12 cellular contexts compared by ENCODE assay signal in genomic region chr1:8024329-8024728, GRCh38. TPM values are rescaled to one million over a fixed set of nuclear protein-coding genes. Genes with fewer than 3 reads are reported as not detected.
A peak's percentile ranks its signal among the peaks of the same experiment; 100 is the strongest.
DNase-seq lines count a peak whose midpoint lies in the region; ATAC-seq, FAIRE-seq and TF ChIP-seq lines count a peak whose summit lies in the region.
"Had no signal": no experiment of that assay in that cellular context is flagged by ENCODE, and none has a peak within 500 bp of the region (broad histone marks: within the 10 kb centered on the region; RNA-seq: fewer than 3 reads in every experiment).

No MANE protein-coding gene starts in this region.

- H3K9me3 ChIP-seq in HCT116 (ENCODE audit: control insufficient read depth in 1 of 2, insufficient read depth in 1 of 2, low read depth in 1 of 2, low read length in 2 of 2) (no peaks in the 10 kb centered on the region), left lung (no peaks in the 10 kb centered on the region)
- H3K9me3 ChIP-seq: neutrophil had no signal

- TF ChIP-seq CTCF in HCT116 (IDR thresholded peaks at IDR 0.05 in 2 of 3, conservative IDR thresholded peaks at IDR 0.05 in 1 of 3; ENCODE audit: borderline replicate concordance in 1 of 3, insufficient read depth in 1 of 3, low read depth in 2 of 3, low read length in 2 of 3) (no peak), brain microvascular endothelial cell (IDR thresholded peaks at IDR 0.05; ENCODE audit: low read depth, low read length, missing control alignments) (no peak), left lung (IDR thresholded peaks at IDR 0.05) (no peak)

- H3K27me3 ChIP-seq in HCT116 (ENCODE audit: insufficient read depth, low read length) (no peaks in the 10 kb centered on the region), brain microvascular endothelial cell (replicated peaks) (no peaks in the 10 kb centered on the region), left lung (peaks cover 0 to 45% of the 10 kb centered on the region in 2 donors)

- peak overlapping the region; percentile 95 for H3K4me2 ChIP-seq in HCT116 (ENCODE audit: low read length)

- peak overlapping the region; percentile 99 for H3K27ac ChIP-seq in HCT116 (ENCODE audit: low read depth, low read length)
- peak overlapping the region; percentile 97 for H3K27ac ChIP-seq in brain microvascular endothelial cell
- peak overlapping the region in 1 of 2 donors; percentile 88 for H3K27ac ChIP-seq in left lung
- no peak overlapping the region for H3K27ac ChIP-seq in skin epidermis
- H3K27ac ChIP-seq: neutrophil had no signal

- H3K4me3 ChIP-seq in HCT116 (replicated peaks in 1 of 2; ENCODE audit: low read depth in 1 of 2, low read length in 2 of 2), result peak overlapping the region; percentile 88 to 93
- H3K4me3 ChIP-seq in brain microvascular endothelial cell (ENCODE audit: low read depth, low read length), result peak overlapping the region; percentile 75
- H3K4me3 ChIP-seq in left lung, result peak overlapping the region; percentile 74 to 81
- H3K4me3 ChIP-seq in skin epidermis, result peak overlapping the region in 5 of 7 experiments; percentile 71 to 93 (median 76)

- TF ChIP-seq POLR2A in HCT116 (IDR thresholded peaks at IDR 0.05; ENCODE audit: borderline replicate concordance, extremely low read depth, insufficient read depth, insufficient read length), result no peak
- no peak for TF ChIP-seq POLR2A in GM12891 (IDR thresholded peaks at IDR 0.05; ENCODE audit: low read depth, low read length)

- FAIRE-seq in GM12891 (lab: Jason Lieb, UNC), result no peak
- FAIRE-seq: TTC549 had no signal

- BruUV-seq in HCT116 (replicated peaks; lab: Mats Ljungman, UMichigan), result no TSS peak

- H3K4me1 ChIP-seq in HCT116 (ENCODE audit: control insufficient read depth in 1 of 2, insufficient read depth in 2 of 2, low read length in 2 of 2), result peaks cover 73 to 89% of the 10 kb centered on the region in 2 experiments
- H3K4me1 ChIP-seq in left lung, result peaks cover 20 to 47% of the 10 kb centered on the region in 2 donors

- TF ChIP-seq RAD21 in HCT116 (IDR thresholded peaks at IDR 0.05; ENCODE audit: low read depth), result no peak

- no peak for ATAC-seq in HCT116
- no peak for ATAC-seq in left lung
- no peak for ATAC-seq in left lobe of liver

- H2AFZ ChIP-seq in HCT116 (ENCODE audit: low read depth, low read length, poor library complexity, severe bottlenecking), result no peak overlapping the region

- H3K36me3 ChIP-seq in HCT116 (ENCODE audit: control insufficient read depth in 1 of 2, insufficient read depth in 2 of 2, low read length in 2 of 2), result peaks cover 23 to 43% of the 10 kb centered on the region in 2 experiments
- H3K36me3 ChIP-seq in brain microvascular endothelial cell (replicated peaks), result peaks cover 3% of the 10 kb centered on the region
- no peaks in the 10 kb centered on the region for H3K36me3 ChIP-seq in left lung
- H3K36me3 ChIP-seq: neutrophil had no signal

- CTCF ChIA-PET in HCT116 (lab: Charles Lee), result interaction anchor here (1.3 kb wide), 1 partner anchor 9 kb away, joined by 3 read pairs; no protein-coding TSS in a partner anchor

- POLR2A ChIA-PET in HCT116 (lab: Charles Lee), result interaction anchor here (0.9 to 7.5 kb wide), 18 partner anchors 9 to 290 kb away, joined by 3 to 80 read pairs (median 8); no protein-coding TSS in a partner anchor

- in situ Hi-C loops in brain microvascular endothelial cell (cut with HindIII; ENCODE audit: low pct_ligation_motif_present, low sequenced_read_pairs), result loop anchor here (25.0 kb wide), 1 partner anchor 288 kb away; the partner anchor contains the start of gene SLC45A1

- H4K20me1 ChIP-seq in HCT116 (ENCODE audit: insufficient read depth), result peaks cover 56% of the 10 kb centered on the region

- H3K79me2 ChIP-seq in HCT116 (ENCODE audit: insufficient read depth, low read length), result peaks cover 86% of the 10 kb centered on the region

- DNase-seq in HCT116 (ENCODE audit: low read depth, low spot score) (no peak), brain microvascular endothelial cell (no peak), left lung (no peak), NCI-H2227 (lab: John Stamatoyannopoulos, UW; ENCODE audit: unreplicated experiment) (no peak), left lobe of liver (ENCODE audit: low spot score) (no peak), GM12891 (ENCODE audit: insufficient read length, low spot score) (no peak), NCI-H82 (lab: John Stamatoyannopoulos, UW) (no peak)
- DNase-seq: activated effector memory CD4-positive, alpha-beta T cell treated with Interleukin-2 at 50 U/mL for 16 hours; NCI-H748 treated with DMSO at 0.1 percent for 48 hours had no signal

- H3K9ac ChIP-seq in HCT116 (ENCODE audit: low read length), result peak overlapping the region; percentile 91

- intact Hi-C loops in HCT116 (cut with micrococcal nuclease), result no loop called here
- intact Hi-C loops in left lung (cut with DNase I), result no loop called here

- RAD21 ChIA-PET in HCT116 (lab: Charles Lee; ENCODE audit: low non-redundant PET in 1 of 2, low total read pairs in 2 of 2, uncharacterized antibody in 2 of 2, unreplicated experiment in 2 of 2), result no interaction called here

- no peaks in the 10 kb centered on the region for H3K9me2 ChIP-seq in HCT116 (ENCODE audit: insufficient read depth)

TF ChIP-seq in HCT116, 20 proteins besides CTCF, POLR2A, EP300 and RAD21:
- TF ChIP-seq ZFX (IDR thresholded peaks at IDR 0.05) (no peak), POLR2AphosphoS5 (IDR thresholded peaks at IDR 0.05; ENCODE audit: low read depth, low read length) (peak; percentile 3; the same call in 1 of the 2 replicates), CBX3 (IDR thresholded peaks at IDR 0.05; ENCODE audit: low read depth) (no peak), ZNF274 (IDR thresholded peaks at IDR 0.05; ENCODE audit: low read depth, low read length) (no peak), TCF7L2 (IDR thresholded peaks at IDR 0.05; ENCODE audit: borderline replicate concordance, extremely low read depth, insufficient read depth, insufficient read length) (no peak)

TF ChIP-seq in GM12891, 5 proteins besides CTCF, POLR2A, EP300 and RAD21:
- TF ChIP-seq TAF1 (IDR thresholded peaks at IDR 0.05; ENCODE audit: low read depth, low read length), result no peak
- no peak for TF ChIP-seq POU2F2 (IDR thresholded peaks at IDR 0.05; ENCODE audit: low read depth, low read length)
- no peak for TF ChIP-seq SPI1 (IDR thresholded peaks at IDR 0.05; ENCODE audit: low read depth, low read length)
- no peak for TF ChIP-seq PAX5 (IDR thresholded peaks at IDR 0.05; ENCODE audit: insufficient read depth, low read length, severe bottlenecking)
- TF ChIP-seq POLR2AphosphoS5 (IDR thresholded peaks at IDR 0.05; ENCODE audit: low read depth, low read length), result no peak

RNA-seq across cellular contexts. Expression of gene ERRFI1, which starts 1.8 kb away (rescaled TPM):
- total RNA-seq in HCT116 (2021; ENCODE audit: unreplicated experiment), result 777 TPM
- polyA plus RNA-seq in HCT116 (2012), result 536 and 725 TPM in 2 replicates
- total RNA-seq in left lung, result 10 to 100 TPM; 60.8 to 63.0 TPM
- 316 TPM for total RNA-seq in left lobe of liver
- polyA plus RNA-seq in GM12891 (2012; ENCODE audit: low read depth, missing spikeins), result 3.6 TPM

Comparison
In these comparisons a context has a peak if more than half of its experiments do, and no peak if none do; other contexts are left out.
1. H3K27ac ChIP-seq: peak in HCT116 (single experiment) and brain microvascular endothelial cell (single experiment); none in skin epidermis (0 of 21).
2. Peak in every context shown above with its lines, with median percentiles within 50 percentile points of each other: H3K4me3 ChIP-seq.